9 cellular contexts compared by ENCODE assay signal in the genomic region with DNA sequence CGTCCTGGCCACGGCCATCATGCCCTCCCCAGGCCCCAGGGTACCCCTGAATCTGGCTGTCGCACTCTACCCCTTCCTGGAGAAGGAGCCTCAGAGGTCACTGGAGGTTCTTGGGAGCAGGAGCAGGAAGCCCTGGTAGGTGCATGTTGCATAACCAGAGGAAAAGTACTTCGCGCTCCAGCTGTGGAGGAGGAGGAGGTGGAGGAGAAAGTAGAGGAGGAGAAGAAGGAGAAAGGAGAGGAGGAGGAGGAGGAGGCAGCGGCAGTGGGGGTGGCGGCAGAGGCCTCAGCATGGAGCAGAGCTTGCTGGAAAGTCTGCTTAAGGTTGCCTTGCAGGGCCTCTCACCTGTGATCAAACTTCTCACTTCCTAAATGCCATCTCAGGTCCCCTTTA.
DNase-seq lines count a peak whose midpoint lies in the region; ATAC-seq and TF ChIP-seq lines count a peak whose summit lies in the region.
"Had no signal": no experiment of that assay in that cellular context is flagged by ENCODE, and none has a peak within 500 bp of the region (broad histone marks: within the 10 kb centered on the region; RNA-seq: fewer than 3 reads in every experiment).

No MANE protein-coding gene starts in this region.

- H3K9ac ChIP-seq in SK-N-MC (ENCODE audit: insufficient read length): peak overlapping the region; percentile 48

- H3K4me3 ChIP-seq in SK-N-MC (peak overlapping the region; percentile 42; the same call in 1 of the 2 replicates), fibroblast of mammary gland (ENCODE audit: control insufficient read depth, low read depth, low read length) (no peak overlapping the region), prostate gland (no peak overlapping the region)

- H3K36me3 Mint-ChIP-seq in Calu3 (ENCODE audit: insufficient read depth, unreplicated experiment): peaks cover 34% of the 10 kb centered on the region

- no peaks in the 10 kb centered on the region for H3K27me3 ChIP-seq in prostate gland (replicated peaks; ENCODE audit: insufficient read depth)

- CTCF ChIA-PET in Calu3 (lab: Charles Lee): interaction anchor here (0.6 to 2.1 kb wide), 9 partner anchors 46 to 108 kb away, joined by 3 to 39 read pairs (median 5); no protein-coding TSS in a partner anchor

- DNase-seq in Calu3 (no peak), SK-N-MC (ENCODE audit: low read depth, low spot score) (no peak), fibroblast of mammary gland (ENCODE audit: low read depth) (peak; percentile 17), prostate gland (ENCODE audit: low spot score) (no peak), NCI-H446 (lab: John Stamatoyannopoulos, UW) (no peak), HT-29 (ENCODE audit: low spot score) (no peak)
- DNase-seq: NCI-H2029 had no signal

- H3K27me3 Mint-ChIP-seq in Calu3 (ENCODE audit: unreplicated experiment): no peaks in the 10 kb centered on the region

- no peak for TF ChIP-seq POLR2A in prostate gland (IDR thresholded peaks at IDR 0.05)

- TF ChIP-seq CTCF in Calu3 (IDR thresholded peaks at IDR 0.05; ENCODE audit: unreplicated experiment) (no peak), fibroblast of mammary gland (conservative IDR thresholded peaks at IDR 0.05; ENCODE audit: control insufficient read depth, insufficient read depth, low read depth, low read length) (no peak), prostate gland (IDR thresholded peaks at IDR 0.05) (no peak)

- 66% methylated on average over 7 of the region's 7 CpGs for WGBS in prostate gland

- H3K9me3 ChIP-seq in SK-N-MC (ENCODE audit: low read depth, low read length): no peaks in the 10 kb centered on the region
- no peaks in the 10 kb centered on the region for H3K9me3 ChIP-seq in prostate gland

- H3K36me3 ChIP-seq in SK-N-MC (ENCODE audit: insufficient read depth, low read length) (no peaks in the 10 kb centered on the region), prostate gland (peaks cover 0 to 14% of the 10 kb centered on the region in 2 donors)

- H3K27ac Mint-ChIP-seq in Calu3 (ENCODE audit: unreplicated experiment): peak overlapping the region; percentile 41

- ATAC-seq in GM19023 (IDR thresholded peaks at IDR 0.05; ENCODE audit: unreplicated experiment): no peak
- ATAC-seq in activated CD4-positive, CD25-positive, alpha-beta regulatory T cell treated with anti-CD3 and anti-CD28 coated beads, Interleukin-2, amount 50 U/mL, for 24 hours: no peak

- peaks cover 33% of the 10 kb centered on the region for H3K4me1 Mint-ChIP-seq in Calu3 (ENCODE audit: low read depth, unreplicated experiment)

- H3K4me3 Mint-ChIP-seq in Calu3 (ENCODE audit: low read depth, unreplicated experiment): peak overlapping the region; percentile 47

- no peaks in the 10 kb centered on the region for H3K9me3 Mint-ChIP-seq in Calu3 (ENCODE audit: low read depth, unreplicated experiment)

- intact Hi-C loops in Calu3 (cut with micrococcal nuclease; ENCODE audit: unreplicated experiment) (loop anchor here (5.0 kb wide), 2 partner anchors 54 to 74 kb away; no protein-coding TSS in a partner anchor), prostate gland (cut with DNase I) (loop anchor here (1.0 to 5.0 kb wide), 4 partner anchors 39 to 106 kb away; a partner anchor contains a TSS)

- H3K27ac ChIP-seq in SK-N-MC: no peak overlapping the region
- peak overlapping the region; percentile 73 to 76 for H3K27ac ChIP-seq in prostate gland

- BruUV-seq in Calu3 (replicated peaks; lab: Mats Ljungman, UMichigan): no TSS peak

- H3K4me1 ChIP-seq in prostate gland (replicated peaks): peaks cover 22% of the 10 kb centered on the region
